In genomic region chr19:40716655-40717324, GRCh38 we compare ENCODE assay signal across 8 cellular contexts. TPM values are rescaled to one million over a fixed set of nuclear protein-coding genes. Genes with fewer than 3 reads are reported as not detected.
DNase-seq lines count a peak whose midpoint lies in the region; ATAC-seq lines count a peak whose summit lies in the region.

Gene COQ8B, minus strand, starts transcription at chr19:40716886. Its CDS starts 2,254 bp downstream, at chr19:40714632.
Gene ITPKC, plus strand, starts transcription at chr19:40717112. Its CDS starts 24 bp downstream, at chr19:40717136.

- DNase-seq in COR-L47 (lab: John Stamatoyannopoulos, UW) (peak; percentile 97), HT1080 (ENCODE audit: low read depth) (peak; percentile 96), NOMO-1 (lab: John Stamatoyannopoulos, UW; ENCODE audit: unreplicated experiment in 2 of 2) (peak; percentile 88 to 95), memory B cell (ENCODE audit: low spot score in 2 of 2) (peak; percentile 99)
- DNase-seq in activated CD8-positive, alpha-beta memory T cell treated with anti-CD3 and anti-CD28 coated beads for 48 hours (ENCODE audit: low read depth in 2 of 3, low spot score in 2 of 3): peak; percentile 98 to 100 (median 99)
- DNase-seq in effector memory CD8-positive, alpha-beta T cell: peak; percentile 100
- peak; percentile 100 for DNase-seq in stimulated activated CD8-positive, alpha-beta memory T cell treated with anti-CD3 and anti-CD28 coated beads, Interleukin-12 subunit alpha, Interleukin-12 subunit beta, amount 100 ng/mL, for 1 hour (ENCODE audit: low read depth)

- peaks cover 53 to 56% of the 10 kb centered on the region in 2 donors for H3K4me1 Mint-ChIP-seq in effector memory CD8-positive, alpha-beta T cell (ENCODE audit: low read depth in 2 of 2)
- peaks cover 41% of the 10 kb centered on the region for H3K4me1 Mint-ChIP-seq in memory B cell

- peak within 1 kb of the TSS; percentile 77 to 83 for H3K4me3 Mint-ChIP-seq in effector memory CD8-positive, alpha-beta T cell
- peak within 1 kb of the TSS; percentile 89 for H3K4me3 Mint-ChIP-seq in memory B cell

- ATAC-seq in GM21367 (IDR thresholded peaks at IDR 0.05; ENCODE audit: unreplicated experiment) (peak; percentile 45), memory B cell (ENCODE audit: low read depth) (peak; percentile 75)
- ATAC-seq in effector memory CD8-positive, alpha-beta T cell (replicated peaks): peak; percentile 71

- no peaks in the 10 kb centered on the region for H3K27me3 Mint-ChIP-seq in effector memory CD8-positive, alpha-beta T cell
- no peaks in the 10 kb centered on the region for H3K27me3 Mint-ChIP-seq in memory B cell

- no peaks in the 10 kb centered on the region for H3K9me3 Mint-ChIP-seq in effector memory CD8-positive, alpha-beta T cell
- no peaks in the 10 kb centered on the region for H3K9me3 Mint-ChIP-seq in memory B cell

- peak within 1 kb of the TSS; percentile 95 to 99 for H3K27ac Mint-ChIP-seq in effector memory CD8-positive, alpha-beta T cell
- peak within 1 kb of the TSS; percentile 98 for H3K27ac Mint-ChIP-seq in memory B cell

- peaks cover 38% of the 10 kb centered on the region for H3K36me3 Mint-ChIP-seq in effector memory CD8-positive, alpha-beta T cell (ENCODE audit: insufficient read depth)
- peaks cover 14% of the 10 kb centered on the region for H3K36me3 Mint-ChIP-seq in memory B cell

RNA-seq across cellular contexts. Expression of gene COQ8B, which starts in this region (rescaled TPM):
- total RNA-seq in HT1080 (2014; rRNA removed; shearing (Covaris generic)): 16.7 and 24.2 TPM in 2 replicates
- polyA plus RNA-seq in HT1080 (2015; cell fraction: cytosol; rRNA removed): 23.5 and 27.8 TPM in 2 replicates
- polyA plus RNA-seq in HT1080 (2015; cell fraction: nucleus; rRNA removed): 76.0 and 83.5 TPM in 2 replicates

RNA-seq across cellular contexts. Expression of gene ITPKC, which starts in this region (rescaled TPM):
- total RNA-seq in HT1080 (2014; rRNA removed; shearing (Covaris generic)): 5.1 and 5.2 TPM in 2 replicates
- polyA plus RNA-seq in HT1080 (2015; cell fraction: cytosol; rRNA removed): 7.4 and 8.3 TPM in 2 replicates
- polyA plus RNA-seq in HT1080 (2015; cell fraction: nucleus; rRNA removed): 10.0 and 12.6 TPM in 2 replicates

Comparison
In these comparisons a context has a peak if more than half of its experiments do, and no peak if none do; other contexts are left out.
1. Peak in every context shown above with its lines: DNase-seq and ATAC-seq.